ENCODE assay signal across 8 cellular contexts in the genomic region with DNA sequence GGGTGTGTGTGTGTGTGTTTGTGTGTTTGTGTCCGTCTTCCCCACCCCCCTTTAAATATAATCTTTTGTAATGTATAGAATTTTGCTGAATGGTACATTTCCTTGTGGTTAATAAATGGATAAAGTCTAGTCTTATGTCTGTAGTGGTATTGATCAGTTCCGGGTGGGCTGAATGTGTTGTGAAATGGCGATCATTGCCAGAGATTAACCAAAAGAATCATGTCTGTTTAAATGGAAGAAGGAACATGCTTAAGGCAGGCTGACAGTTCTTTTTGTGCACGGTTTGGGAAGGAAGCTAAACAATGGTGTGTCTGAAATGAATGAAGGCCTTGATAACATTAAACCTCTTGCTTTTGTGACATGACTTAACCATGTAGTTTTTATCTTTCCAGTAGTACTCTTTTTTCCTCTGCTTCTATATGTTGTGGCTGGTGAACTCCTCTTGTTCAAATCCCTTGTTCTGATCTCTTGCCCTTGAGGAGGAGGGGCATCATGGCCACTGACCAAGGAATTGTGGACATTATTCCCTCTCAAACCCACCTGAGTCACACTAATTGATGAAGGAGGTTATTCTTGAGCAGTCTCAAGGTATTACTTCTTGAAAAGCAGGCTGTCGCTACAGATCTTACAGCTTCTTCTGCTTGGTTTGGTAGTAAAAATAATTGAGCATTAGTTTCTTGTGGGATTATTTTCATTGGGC. TPM values are rescaled to one million over a fixed set of nuclear protein-coding genes. Genes with fewer than 3 reads are reported as not detected.
DNase-seq lines count a peak whose midpoint lies in the region; ATAC-seq and TF ChIP-seq lines count a peak whose summit lies in the region.

No MANE protein-coding gene starts in this region.

- H3K4me3 ChIP-seq in RWPE2 (ENCODE audit: severe bottlenecking) = peak overlapping the region; percentile 99
- H3K4me3 ChIP-seq in fibroblast of the aortic adventitia (ENCODE audit: low read depth, low read length) = peak overlapping the region; percentile 92
- peak overlapping the region; percentile 92 for H3K4me3 ChIP-seq in rectal smooth muscle tissue (ENCODE audit: low read length)

- no peak overlapping the region for H3K9ac ChIP-seq in rectal smooth muscle tissue (ENCODE audit: low read length)

- ATAC-seq in RWPE2 (ENCODE audit: low read depth) (no peak), GM18861 (IDR thresholded peaks at IDR 0.05; ENCODE audit: unreplicated experiment) (no peak), HG03571 (IDR thresholded peaks at IDR 0.05; ENCODE audit: unreplicated experiment) (no peak)

- DNase-seq in NCI-H1417 (lab: John Stamatoyannopoulos, UW) (peak in 2 of 3 experiments; percentile 6 to 43), NCI-H1417 treated with DMSO at 0.1 percent for 48 hours (lab: John Stamatoyannopoulos, UW) (no peak), RWPE2 (ENCODE audit: low spot score) (no peak), fibroblast of the aortic adventitia (ENCODE audit: low read depth) (peak; percentile 25), NCI-H1092 (lab: John Stamatoyannopoulos, UW) (no peak)

- H3K27ac ChIP-seq in RWPE2 (ENCODE audit: poor library complexity, severe bottlenecking) (no peak overlapping the region), rectal smooth muscle tissue (ENCODE audit: low read depth, low read length) (no peak overlapping the region)

- H3K36me3 ChIP-seq in RWPE2 (ENCODE audit: low read depth) (no peaks in the 10 kb centered on the region), rectal smooth muscle tissue (ENCODE audit: control insufficient read depth, insufficient read depth, low read length) (no peaks in the 10 kb centered on the region)

- no peaks in the 10 kb centered on the region for H3K9me3 ChIP-seq in RWPE2 (ENCODE audit: severe bottlenecking)

- H3K27me3 ChIP-seq in RWPE2 (ENCODE audit: insufficient read depth, poor library complexity, severe bottlenecking) = no peaks in the 10 kb centered on the region
- no peaks in the 10 kb centered on the region for H3K27me3 ChIP-seq in rectal smooth muscle tissue (ENCODE audit: control insufficient read depth, insufficient read depth, low read length)

- no peak for TF ChIP-seq CTCF in RWPE2 (IDR thresholded peaks at IDR 0.05; ENCODE audit: poor library complexity, severe bottlenecking)
- TF ChIP-seq CTCF in fibroblast of the aortic adventitia (IDR thresholded peaks at IDR 0.05; ENCODE audit: insufficient read depth, low read length) = no peak

- peaks cover 17% of the 10 kb centered on the region for H3K4me1 ChIP-seq in RWPE2 (ENCODE audit: insufficient read depth, poor library complexity, severe bottlenecking)
- H3K4me1 ChIP-seq in rectal smooth muscle tissue (ENCODE audit: control insufficient read depth, insufficient read depth, low read length) = peaks cover 12% of the 10 kb centered on the region

RNA-seq across cellular contexts. Expression of a gene that starts 1.7 kb away (rescaled TPM):
- 42.9 and 54.0 TPM in 2 replicates for total RNA-seq in fibroblast of the aortic adventitia (ENCODE audit: low replicate concordance)

Comparison
In these comparisons a context has a peak if more than half of its experiments do, and no peak if none do; other contexts are left out.
1. DNase-seq: peak in NCI-H1417 (2 of 3) and fibroblast of the aortic adventitia (single experiment); none in NCI-H1417 treated with DMSO at 0.1 percent for 48 hours (single experiment), RWPE2 (single experiment) and NCI-H1092 (single experiment).
2. Peak in every context shown above with its lines, with median percentiles within 50 percentile points of each other: H3K4me3 ChIP-seq.